In genomic region chr22:38177044-38177443, GRCh38 we compare ENCODE assay signal across 1 cellular context.
A peak's percentile ranks its signal among the peaks of the same experiment; 100 is the strongest.
TF ChIP-seq lines count a peak whose summit lies in the region.

No MANE protein-coding gene starts in this region.

TF ChIP-seq in HepG2, 621 proteins besides CTCF, POLR2A, EP300 and RAD21 (continued from another document):
- TF ChIP-seq ATF5 (CRISPR knock-in tag; IDR thresholded peaks at IDR 0.05; ENCODE audit: low read depth) (no peak), ZNF205 (CRISPR knock-in tag; IDR thresholded peaks at IDR 0.05) (no peak), HBP1 (CRISPR knock-in tag; IDR thresholded peaks at IDR 0.05; ENCODE audit: low read depth) (0 out of 2 replicates have a peak, but pooled peaks have one; percentile 20)
